In the genomic region with DNA sequence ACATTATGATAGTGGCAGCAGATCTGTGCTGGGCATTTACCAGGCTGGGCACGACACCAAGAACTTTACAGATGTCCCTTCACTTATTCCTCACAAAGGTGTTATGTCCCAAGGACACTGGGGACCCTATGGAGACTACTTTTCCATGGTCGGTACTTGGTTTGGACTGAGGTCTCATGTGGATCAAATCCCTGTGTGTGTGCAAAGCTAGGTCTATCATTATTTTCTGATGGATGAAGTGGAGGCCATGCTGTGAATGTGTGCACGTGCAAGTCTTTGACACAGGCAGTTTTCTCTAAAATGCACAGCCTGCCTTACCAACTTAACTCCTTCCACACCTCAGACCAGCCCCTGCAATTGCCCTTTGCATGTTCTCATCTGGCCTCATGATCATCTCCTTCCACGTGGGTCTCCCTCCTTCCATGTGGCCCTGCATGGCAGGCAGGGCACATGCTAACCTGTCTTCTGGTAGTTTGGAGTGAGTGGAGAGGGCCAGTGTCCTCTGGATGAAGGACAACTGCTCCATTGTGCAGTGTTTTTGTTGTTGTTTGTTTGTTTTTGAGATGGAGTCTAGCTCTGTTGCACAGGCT, we compare ENCODE assay signal across 14 cellular contexts.
"Had no signal": no experiment of that assay in that cellular context is flagged by ENCODE, and none has a peak within 500 bp of the region (broad histone marks: within the 10 kb centered on the region; RNA-seq: fewer than 3 reads in every experiment).

No MANE protein-coding gene starts in this region.

- H3K27me3 ChIP-seq: body of pancreas, pancreas had no signal

- ATAC-seq: body of pancreas, gastrocnemius medialis, left ventricle myocardium superior had no signal

- H3K27ac ChIP-seq: body of pancreas, gastrocnemius medialis, pancreas had no signal

- H3K36me3 ChIP-seq: gastrocnemius medialis, pancreas had no signal

- DNase-seq: activated CD4-positive, alpha-beta T cell treated with anti-CD3 and anti-CD28 coated beads, Interleukin-2, amount 50 U/mL, for 48 hours; activated naive CD4-positive, alpha-beta T cell treated with anti-CD3 and anti-CD28 coated beads, Interleukin-2, amount 50 U/mL, for 16 hours; amniotic stem cell; body of pancreas; central memory CD4-positive, alpha-beta T cell; cortex of kidney; effector CD8-positive, alpha-beta T cell; gastrocnemius medialis; kidney; left ventricle myocardium superior; mesendoderm; pancreas; stimulated activated CD4-positive, alpha-beta T cell treated with anti-CD3 and anti-CD28 coated beads, Interleukin-4, amount 100 ng/mL, for 1 hour had no signal

- H3K4me3 ChIP-seq: body of pancreas had no signal

- H3K9me3 ChIP-seq: body of pancreas, gastrocnemius medialis, pancreas had no signal

- H3K4me1 ChIP-seq: pancreas had no signal

- H3K4me3 Mint-ChIP-seq: neural crest cell had no signal
